In genomic region chr10:97320480-97321031, GRCh38 we compare ENCODE assay signal across 8 cellular contexts. TPM values are rescaled to one million over a fixed set of nuclear protein-coding genes. Genes with fewer than 3 reads are reported as not detected.
DNase-seq lines count a peak whose midpoint lies in the region; ATAC-seq, FAIRE-seq and TF ChIP-seq lines count a peak whose summit lies in the region.

No MANE protein-coding gene starts in this region.

- H3K4me1 ChIP-seq in adrenal gland (replicated peaks in 1 of 2) (peaks cover 10 to 29% of the 10 kb centered on the region in 2 donors), keratinocyte (ENCODE audit: control insufficient read depth, extremely low read depth, insufficient read depth, low read length) (peaks cover 11% of the 10 kb centered on the region)

- TF ChIP-seq POLR2A in adrenal gland (IDR thresholded peaks at IDR 0.05) = no peak

- H3K9me3 ChIP-seq in adrenal gland (replicated peaks in 1 of 3) = no peaks in the 10 kb centered on the region
- no peaks in the 10 kb centered on the region for H3K9me3 ChIP-seq in keratinocyte (ENCODE audit: control insufficient read depth, low read depth, low read length)

- ATAC-seq in HG02981 (IDR thresholded peaks at IDR 0.05; ENCODE audit: unreplicated experiment) = no peak

- H3K36me3 ChIP-seq in adrenal gland (replicated peaks in 1 of 2) = no peaks in the 10 kb centered on the region
- no peaks in the 10 kb centered on the region for H3K36me3 ChIP-seq in keratinocyte (ENCODE audit: control insufficient read depth in 2 of 2, extremely low read depth in 1 of 2, insufficient read depth in 2 of 2, low read length in 2 of 2)

- 12 to 37% (median 22%) methylated on average over 9 to 24 of the region's 24 CpGs for WGBS in adrenal gland, 4 donors

- no peaks in the 10 kb centered on the region for H3K79me2 ChIP-seq in keratinocyte (ENCODE audit: control insufficient read depth, insufficient read depth, low read length)

- DNase-seq in stimulated activated CD4-positive, alpha-beta T cell treated with anti-CD3 and anti-CD28 coated beads, Interleukin-15, amount 100 ng/mL, for 24 hours = peak; percentile 47
- DNase-seq in stimulated activated CD4-positive, alpha-beta T cell treated with anti-CD3 and anti-CD28 coated beads, Interleukin-2, amount 100 ng/mL, for 48 hours = no peak
- DNase-seq in adrenal gland (peak in 5 of 7 donors; percentile 16 to 58 (median 32)), keratinocyte (ENCODE audit: low read depth, low spot score) (no peak), G401 (ENCODE audit: low spot score) (no peak), medulla oblongata (ENCODE audit: extremely low spot score) (no peak)

- no peaks in the 10 kb centered on the region for H3K27me3 Mint-ChIP-seq in stimulated activated naive CD8-positive, alpha-beta T cell treated with anti-CD3 and anti-CD28 coated beads, Interleukin-15, Interleukin-2, amounts not matched to agents 100 ng/mL and 50 ng/mL, for 24 hours

- H3K4me2 ChIP-seq in keratinocyte (ENCODE audit: control insufficient read depth, extremely low read depth, insufficient read depth, low read depth, low read length) = peak overlapping the region; percentile 96

- peak overlapping the region; percentile 88 for H3K27ac Mint-ChIP-seq in stimulated activated naive CD8-positive, alpha-beta T cell treated with anti-CD3 and anti-CD28 coated beads, Interleukin-15, Interleukin-2, amounts not matched to agents 100 ng/mL and 50 ng/mL, for 24 hours

- no peaks in the 10 kb centered on the region for H3K27me3 ChIP-seq in adrenal gland
- peaks cover 10% of the 10 kb centered on the region for H3K27me3 ChIP-seq in keratinocyte (ENCODE audit: control insufficient read depth, extremely low read depth, insufficient read depth, low read length)

- no peaks in the 10 kb centered on the region for H4K20me1 ChIP-seq in keratinocyte (ENCODE audit: control insufficient read depth, extremely low read depth, insufficient read depth, low read length)

- peak overlapping the region; percentile 99 for H3K9ac ChIP-seq in keratinocyte (ENCODE audit: control insufficient read depth, extremely low read depth, insufficient read depth, low read length)

- H2AFZ ChIP-seq in keratinocyte (ENCODE audit: control insufficient read depth, low read length) = peak overlapping the region; percentile 70

- H3K4me3 ChIP-seq in adrenal gland (peak overlapping the region in 3 of 4 donors; percentile 8 to 96 (median 33)), keratinocyte (ENCODE audit: control insufficient read depth in 2 of 3, extremely low read depth in 1 of 3, insufficient read depth in 2 of 3, low read depth in 1 of 3, low read length in 3 of 3) (peak overlapping the region in 2 of 3 experiments; percentile 54 to 80)

- peaks cover 32% of the 10 kb centered on the region for H3K4me1 Mint-ChIP-seq in stimulated activated naive CD8-positive, alpha-beta T cell treated with anti-CD3 and anti-CD28 coated beads, Interleukin-15, Interleukin-2, amounts not matched to agents 100 ng/mL and 50 ng/mL, for 24 hours (ENCODE audit: low read depth)

- TF ChIP-seq CTCF in adrenal gland (IDR thresholded peaks at IDR 0.05) = no peak
- no peak for TF ChIP-seq CTCF in keratinocyte (optimal IDR thresholded peaks at IDR 0.05 in 1 of 3, IDR thresholded peaks at IDR 0.05 in 1 of 3, conservative IDR thresholded peaks at IDR 0.05 in 1 of 3; ENCODE audit: extremely low read depth in 1 of 3, insufficient read depth in 2 of 3, low read length in 3 of 3)

- in situ Hi-C loops in G401 (cut with HindIII; ENCODE audit: low sequenced_read_pairs) = no loop called here

- no peak for FAIRE-seq in keratinocyte (lab: Jason Lieb, UNC)

- intact Hi-C loops in adrenal gland (cut with DNase I) = no loop called here

- no peaks in the 10 kb centered on the region for H3K9me3 Mint-ChIP-seq in stimulated activated naive CD8-positive, alpha-beta T cell treated with anti-CD3 and anti-CD28 coated beads, Interleukin-15, Interleukin-2, amounts not matched to agents 100 ng/mL and 50 ng/mL, for 24 hours

- dilution Hi-C loops in keratinocyte (cut with MboI; ENCODE audit: extremely low pct_ligation_motif_present, low sequenced_read_pairs) = no loop called here

- no peaks in the 10 kb centered on the region for H3K36me3 Mint-ChIP-seq in stimulated activated naive CD8-positive, alpha-beta T cell treated with anti-CD3 and anti-CD28 coated beads, Interleukin-15, Interleukin-2, amounts not matched to agents 100 ng/mL and 50 ng/mL, for 24 hours (ENCODE audit: low read depth)

- no peaks in the 10 kb centered on the region for H3K9me1 ChIP-seq in keratinocyte (ENCODE audit: control insufficient read depth, extremely low read depth, insufficient read depth, low read length)

- peak overlapping the region; percentile 65 to 98 (median 95) for H3K27ac ChIP-seq in adrenal gland
- H3K27ac ChIP-seq in keratinocyte (ENCODE audit: control insufficient read depth, insufficient read depth, low read length) = no peak overlapping the region

- H3K4me3 Mint-ChIP-seq in stimulated activated naive CD8-positive, alpha-beta T cell treated with anti-CD3 and anti-CD28 coated beads, Interleukin-15, Interleukin-2, amounts not matched to agents 100 ng/mL and 50 ng/mL, for 24 hours = peak overlapping the region; percentile 84

RNA-seq across cellular contexts. Expression of gene FRAT1, which starts 1.5 kb away (rescaled TPM):
- total RNA-seq in adrenal gland = 10 to 100 TPM in 2 of 8 donors, 1 to 10 TPM in 6; 2.0 to 11.1 (median 8.3) TPM
- polyA plus RNA-seq in adrenal gland (1 to 10 TPM; 1.3 to 2.7 (median 2.3) TPM), keratinocyte (0.34 to 0.79 TPM (median 0.50 TPM) in 3 replicates)
- 0.36 TPM for polyA plus RNA-seq in keratinocyte (2011; ENCODE audit: low read depth)
- 0.24 and 0.39 TPM in 2 replicates for polyA plus RNA-seq in keratinocyte (2011; cell fraction: cytosol; rRNA removed)
- 0.45 and 0.60 TPM in 2 replicates for polyA plus RNA-seq in keratinocyte (2011; cell fraction: nucleus; rRNA removed)
- 0.69 and 1.0 TPM in 2 replicates for polyA plus RNA-seq in keratinocyte (2012; ENCODE audit: low replicate concordance)
- 0.13 to 0.40 TPM (median 0.22 TPM) in 3 replicates for polyA minus RNA-seq in keratinocyte
- polyA minus RNA-seq in keratinocyte (2011; cell fraction: cytosol; rRNA and poly(A)+ RNA removed) = not detected
- 0.39 and 0.95 TPM in 2 replicates for polyA minus RNA-seq in keratinocyte (2011; cell fraction: nucleus; rRNA and poly(A)+ RNA removed)
- 12.1 and 13.2 TPM in 2 replicates for total RNA-seq in G401 (2014; rRNA removed; shearing (Covaris generic))

RNA-seq across cellular contexts. Expression of gene FRAT2, which starts 14.0 kb away (rescaled TPM):
- 10 to 100 TPM in 5 of 8 donors, 1 to 10 TPM in 3; 3.4 to 17.9 (median 11.0) TPM for total RNA-seq in adrenal gland
- 1 to 10 TPM; 2.8 to 4.1 (median 3.3) TPM for polyA plus RNA-seq in adrenal gland
- 3.8 to 5.5 TPM (median 5.0 TPM) in 3 replicates for polyA plus RNA-seq in keratinocyte
- polyA plus RNA-seq in keratinocyte (2011; ENCODE audit: low read depth) = 6.1 TPM
- polyA plus RNA-seq in keratinocyte (2011; cell fraction: cytosol; rRNA removed) = 3.2 and 3.8 TPM in 2 replicates
- 4.3 and 4.9 TPM in 2 replicates for polyA plus RNA-seq in keratinocyte (2011; cell fraction: nucleus; rRNA removed)
- 4.0 and 7.8 TPM in 2 replicates for polyA plus RNA-seq in keratinocyte (2012; ENCODE audit: low replicate concordance)
- polyA minus RNA-seq in keratinocyte = 1.0 to 2.6 TPM (median 2.3 TPM) in 3 replicates
- 4.0 TPM for polyA minus RNA-seq in keratinocyte (2011; cell fraction: cytosol; rRNA and poly(A)+ RNA removed)
- 1.7 and 2.5 TPM in 2 replicates for polyA minus RNA-seq in keratinocyte (2011; cell fraction: nucleus; rRNA and poly(A)+ RNA removed)
- 29.7 and 41.2 TPM in 2 replicates for total RNA-seq in G401 (2014; rRNA removed; shearing (Covaris generic))

RNA-seq across cellular contexts. Expression of gene ARHGAP19, which starts 28.1 kb away (rescaled TPM):
- 10 to 100 TPM in 1 of 8 donors, 1 to 10 TPM in 7; 4.3 to 15.0 (median 6.8) TPM for total RNA-seq in adrenal gland
- polyA plus RNA-seq in adrenal gland (1 to 10 TPM; 1.7 to 7.6 (median 2.2) TPM), keratinocyte (2.9 to 7.5 TPM (median 5.0 TPM) in 3 replicates)
- 0.75 TPM for polyA plus RNA-seq in keratinocyte (2011; ENCODE audit: low read depth)
- polyA plus RNA-seq in keratinocyte (2011; cell fraction: cytosol; rRNA removed) = 1.8 and 3.3 TPM in 2 replicates
- 3.9 and 4.6 TPM in 2 replicates for polyA plus RNA-seq in keratinocyte (2011; cell fraction: nucleus; rRNA removed)
- polyA plus RNA-seq in keratinocyte (2012; ENCODE audit: low replicate concordance) = 1.7 and 4.2 TPM in 2 replicates
- 0.98 to 7.6 TPM (median 5.3 TPM) in 3 replicates for polyA minus RNA-seq in keratinocyte
- 1.5 TPM for polyA minus RNA-seq in keratinocyte (2011; cell fraction: cytosol; rRNA and poly(A)+ RNA removed)
- 1.7 and 3.5 TPM in 2 replicates for polyA minus RNA-seq in keratinocyte (2011; cell fraction: nucleus; rRNA and poly(A)+ RNA removed)
- total RNA-seq in G401 (2014; rRNA removed; shearing (Covaris generic)) = 8.8 and 11.3 TPM in 2 replicates

Comparison
In these comparisons a context has a peak if more than half of its experiments do, and no peak if none do; other contexts are left out.
1. DNase-seq: peak in stimulated activated CD4-positive, alpha-beta T cell treated with anti-CD3 and anti-CD28 coated beads, Interleukin-15, amount 100 ng/mL, for 24 hours (single experiment) and adrenal gland (5 of 7); none in stimulated activated CD4-positive, alpha-beta T cell treated with anti-CD3 and anti-CD28 coated beads, Interleukin-2, amount 100 ng/mL, for 48 hours (0 of 2), keratinocyte (single experiment), G401 (single experiment) and medulla oblongata (single experiment).